25 cellular contexts compared by ENCODE assay signal in the genomic region with DNA sequence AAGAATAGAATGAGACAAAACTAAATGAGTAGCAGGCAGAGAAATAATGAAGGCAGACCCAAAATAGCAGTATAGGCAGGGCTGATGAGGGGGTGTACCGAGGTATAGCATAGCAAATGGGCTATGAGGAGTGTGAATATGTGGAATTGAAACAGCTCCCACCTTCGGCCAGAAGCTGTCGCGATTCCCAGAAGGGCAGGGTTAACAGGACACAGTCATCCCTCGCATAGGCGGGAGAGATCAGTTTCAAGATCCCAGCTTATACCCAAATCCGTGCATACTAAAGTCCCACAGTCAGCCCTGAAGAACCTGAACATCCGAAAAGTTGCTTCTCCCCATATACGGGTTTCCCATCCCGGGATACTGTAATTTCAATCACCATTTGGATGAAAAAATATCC.
"Had no signal": no experiment of that assay in that cellular context is flagged by ENCODE, and none has a peak within 500 bp of the region (broad histone marks: within the 10 kb centered on the region; RNA-seq: fewer than 3 reads in every experiment).

No MANE protein-coding gene starts in this region.

- H3K27me3 Mint-ChIP-seq: dendritic cell treated with granulocyte-macrophage colony-stimulating factor and Interleukin-4, amounts not matched to agents 40 ng/mL and 50 ng/mL, for 4 days; type B pancreatic cell had no signal

- H3K4me3 ChIP-seq: colonic mucosa, gastrocnemius medialis, lung, mucosa of descending colon, neural progenitor cell, psoas muscle, sigmoid colon, testis, tibial artery had no signal

- H3K27me3 ChIP-seq: colonic mucosa, gastrocnemius medialis, neural progenitor cell, sigmoid colon, testis, tibial artery had no signal

- DNase-seq: colonic mucosa; effector CD8-positive, alpha-beta T cell; endodermal cell; gastrocnemius medialis; kidney; mucosa of descending colon; naive B cell; psoas muscle; sigmoid colon; stimulated activated CD4-positive, alpha-beta T cell treated with anti-CD3 and anti-CD28 coated beads, Interleukin-2, amount 100 ng/mL, for 24 hours; stimulated activated CD4-positive, alpha-beta T cell treated with anti-CD3 and anti-CD28 coated beads, Interleukin-4, amount 100 ng/mL, for 24 hours; stimulated activated naive CD8-positive, alpha-beta T cell treated with anti-CD3 and anti-CD28 coated beads, Interleukin-15, Interleukin-2, amounts not matched to agents 100 U/mL and 50 U/mL, for 24 hours; testis; tibial artery had no signal

- H3K27ac ChIP-seq: colonic mucosa, epithelial cell of prostate, gastrocnemius medialis, neural progenitor cell, psoas muscle, sigmoid colon, testis, tibial artery had no signal

- H3K36me3 Mint-ChIP-seq: memory B cell; naive B cell; stimulated activated effector memory CD8-positive, alpha-beta T cell treated with anti-CD3 and anti-CD28 coated beads, Interleukin-12 subunit alpha, Interleukin-12 subunit beta, amount 100 ng/mL, for 72 hours; type B pancreatic cell had no signal

- H3K27ac Mint-ChIP-seq: dendritic cell treated with granulocyte-macrophage colony-stimulating factor and Interleukin-4, amounts not matched to agents 40 ng/mL and 50 ng/mL, for 4 days; endodermal cell; memory B cell; mesothelial cell of epicardium; naive B cell; neural progenitor cell; stimulated activated effector memory CD8-positive, alpha-beta T cell treated with anti-CD3 and anti-CD28 coated beads, Interleukin-12 subunit alpha, Interleukin-12 subunit beta, amount 100 ng/mL, for 72 hours; type B pancreatic cell had no signal

- H3K4me3 Mint-ChIP-seq: dendritic cell treated with granulocyte-macrophage colony-stimulating factor and Interleukin-4, amounts not matched to agents 40 ng/mL and 50 ng/mL, for 4 days; endodermal cell; memory B cell; mesothelial cell of epicardium; naive B cell; nephron; neural progenitor cell; stimulated activated effector memory CD8-positive, alpha-beta T cell treated with anti-CD3 and anti-CD28 coated beads, Interleukin-12 subunit alpha, Interleukin-12 subunit beta, amount 100 ng/mL, for 72 hours; type B pancreatic cell had no signal

- ATAC-seq: esophagus mucosa; gastrocnemius medialis; mucosa of descending colon; right cardiac atrium; stimulated activated effector memory CD8-positive, alpha-beta T cell treated with anti-CD3 and anti-CD28 coated beads, Interleukin-12 subunit alpha, Interleukin-12 subunit beta, amount 100 ng/mL, for 72 hours; stimulated activated naive CD8-positive, alpha-beta T cell treated with anti-CD3 and anti-CD28 coated beads, Interleukin-15, Interleukin-2, amounts not matched to agents 100 U/mL and 50 U/mL, for 24 hours had no signal

- H3K9me3 ChIP-seq: colonic mucosa, gastrocnemius medialis, mucosa of descending colon, psoas muscle, sigmoid colon, testis, tibial artery had no signal

- H3K4me1 ChIP-seq: colonic mucosa, testis had no signal

- H3K4me1 Mint-ChIP-seq: memory B cell; naive B cell; neural progenitor cell; stimulated activated effector memory CD8-positive, alpha-beta T cell treated with anti-CD3 and anti-CD28 coated beads, Interleukin-12 subunit alpha, Interleukin-12 subunit beta, amount 100 ng/mL, for 72 hours had no signal

- H3K9me3 Mint-ChIP-seq: endodermal cell, mesothelial cell of epicardium, type B pancreatic cell had no signal

- H3K36me3 ChIP-seq: colonic mucosa, gastrocnemius medialis, neural progenitor cell, sigmoid colon, tibial artery had no signal
